8 cellular contexts compared by ENCODE assay signal in the genomic region with DNA sequence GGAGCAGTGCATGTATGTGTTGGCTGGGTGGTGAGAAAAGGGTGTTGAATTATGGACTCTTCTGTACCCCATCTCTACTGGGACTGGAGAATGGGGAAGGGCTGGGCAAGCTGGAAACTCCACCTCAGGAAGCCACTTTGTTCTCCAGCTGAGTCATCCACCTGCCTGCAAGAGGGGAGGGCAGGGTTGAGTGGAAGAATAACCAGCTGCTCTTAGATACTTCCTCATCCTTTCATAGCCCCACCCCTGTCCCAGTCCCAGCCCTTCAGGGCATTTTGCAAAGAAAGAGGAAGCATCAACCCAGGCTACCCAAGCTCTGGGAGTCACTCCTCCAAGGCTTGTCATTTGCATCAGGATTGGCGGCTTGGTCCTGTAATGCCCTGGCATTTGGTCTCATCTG. TPM values are rescaled to one million over a fixed set of nuclear protein-coding genes. Genes with fewer than 3 reads are reported as not detected.
A peak's percentile ranks its signal among the peaks of the same experiment; 100 is the strongest.
DNase-seq lines count a peak whose midpoint lies in the region; ATAC-seq, FAIRE-seq and TF ChIP-seq lines count a peak whose summit lies in the region.

No MANE protein-coding gene starts in this region.

- no peak for TF ChIP-seq CTCF in activated CD8-positive, alpha-beta T cell treated with anti-CD3 and anti-CD28 coated beads for 36 hours (IDR thresholded peaks at IDR 0.05)
- no peak for TF ChIP-seq CTCF in endothelial cell of umbilical vein (IDR thresholded peaks at IDR 0.05; ENCODE audit: extremely low read depth in 1 of 2, insufficient read depth in 1 of 2, low read depth in 1 of 2, low read length in 2 of 2)
- no peak for TF ChIP-seq CTCF in omental fat pad (IDR thresholded peaks at IDR 0.05)
- no peak for TF ChIP-seq CTCF in D721Med (IDR thresholded peaks at IDR 0.05; ENCODE audit: insufficient read depth, missing control alignments)

- TF ChIP-seq POLR2A in endothelial cell of umbilical vein (IDR thresholded peaks at IDR 0.05; ENCODE audit: low read depth, low read length), result no peak

- intact Hi-C loops in activated CD8-positive, alpha-beta T cell treated with anti-CD3 and anti-CD28 coated beads for 36 hours (cut with micrococcal nuclease), result no loop called here
- intact Hi-C loops in endothelial cell of umbilical vein (cut with micrococcal nuclease), result no loop called here

- no peaks in the 10 kb centered on the region for H3K27me3 ChIP-seq in endothelial cell of umbilical vein (ENCODE audit: control insufficient read depth in 2 of 2, insufficient read depth in 2 of 2, low read length in 2 of 2)

- H3K9me3 Mint-ChIP-seq in activated CD8-positive, alpha-beta T cell treated with anti-CD3 and anti-CD28 coated beads, Interleukin-2, amount 10 ng/mL, durations not matched to agents 7 days and 5 days (ENCODE audit: insufficient read depth), result no peaks in the 10 kb centered on the region
- no peaks in the 10 kb centered on the region for H3K9me3 Mint-ChIP-seq in activated CD8-positive, alpha-beta T cell treated with anti-CD3 and anti-CD28 coated beads for 36 hours

- H3K27ac ChIP-seq in endothelial cell of umbilical vein (ENCODE audit: insufficient read depth, low read depth, low read length), result no peak overlapping the region

- peak overlapping the region; percentile 32 for H3K27ac Mint-ChIP-seq in activated CD8-positive, alpha-beta T cell treated with anti-CD3 and anti-CD28 coated beads, Interleukin-2, amount 10 ng/mL, durations not matched to agents 7 days and 5 days
- no peak overlapping the region for H3K27ac Mint-ChIP-seq in activated CD8-positive, alpha-beta T cell treated with anti-CD3 and anti-CD28 coated beads for 36 hours

- no peaks in the 10 kb centered on the region for H4K20me1 ChIP-seq in endothelial cell of umbilical vein (replicated peaks; ENCODE audit: control insufficient read depth, extremely low read depth, insufficient read depth, low read length)

- no peak overlapping the region for H3K4me3 ChIP-seq in endothelial cell of umbilical vein (replicated peaks in 1 of 3; ENCODE audit: insufficient read depth in 1 of 3, low read depth in 1 of 3, low read length in 3 of 3)

- H3K9me1 ChIP-seq in endothelial cell of umbilical vein (replicated peaks; ENCODE audit: control insufficient read depth, extremely low read depth, insufficient read depth, low read length), result no peaks in the 10 kb centered on the region

- no peaks in the 10 kb centered on the region for H3K79me2 ChIP-seq in endothelial cell of umbilical vein (ENCODE audit: control insufficient read depth, insufficient read depth, low read length)

- no peaks in the 10 kb centered on the region for H3K27me3 Mint-ChIP-seq in activated CD8-positive, alpha-beta T cell treated with anti-CD3 and anti-CD28 coated beads, Interleukin-2, amount 10 ng/mL, durations not matched to agents 7 days and 5 days (ENCODE audit: low read depth)
- no peaks in the 10 kb centered on the region for H3K27me3 Mint-ChIP-seq in activated CD8-positive, alpha-beta T cell treated with anti-CD3 and anti-CD28 coated beads for 36 hours

- H3K4me1 ChIP-seq in endothelial cell of umbilical vein (ENCODE audit: control insufficient read depth, extremely low read depth, insufficient read depth, low read length), result peaks cover 15% of the 10 kb centered on the region

- peak; percentile 87 for FAIRE-seq in endothelial cell of umbilical vein (lab: Jason Lieb, UNC)
- FAIRE-seq in D721Med (lab: Jason Lieb, UNC), result no peak

- CTCF ChIA-PET in activated CD8-positive, alpha-beta T cell treated with anti-CD3 and anti-CD28 coated beads, Interleukin-2, amount 10 ng/mL, durations not matched to agents 7 days and 5 days (lab: Charles Lee), result interaction anchor here (2.0 kb wide), 1 partner anchor 11 kb away, joined by 6 read pairs; no protein-coding TSS in a partner anchor
- CTCF ChIA-PET in activated CD8-positive, alpha-beta T cell treated with anti-CD3 and anti-CD28 coated beads for 36 hours (lab: Charles Lee), result interaction anchor here (1.1 to 1.5 kb wide), 2 partner anchors 8 to 232 kb away, joined by 3 read pairs; no protein-coding TSS in a partner anchor
- CTCF ChIA-PET in endothelial cell of umbilical vein (lab: Charles Lee), result interaction anchor here (1.0 to 1.4 kb wide), 3 partner anchors 15 to 306 kb away, joined by 3 to 6 read pairs (median 4); a partner anchor contains a TSS

- H3K36me3 ChIP-seq in endothelial cell of umbilical vein (ENCODE audit: control insufficient read depth in 2 of 2, extremely low read depth in 1 of 2, insufficient read depth in 2 of 2, low read length in 2 of 2), result peaks cover 3 to 19% of the 10 kb centered on the region in 2 experiments

- no TSS peak for BruUV-seq in endothelial cell of umbilical vein (replicated peaks; lab: Mats Ljungman, UMichigan)

- ATAC-seq in activated CD8-positive, alpha-beta T cell treated with anti-CD3 and anti-CD28 coated beads, Interleukin-2, amount 10 ng/mL, durations not matched to agents 7 days and 5 days, result peak; percentile 42
- ATAC-seq in activated CD8-positive, alpha-beta T cell treated with anti-CD3 and anti-CD28 coated beads for 36 hours, result no peak
- peak; percentile 70 for ATAC-seq in HG02678 (IDR thresholded peaks at IDR 0.05; ENCODE audit: unreplicated experiment)
- peak; percentile 54 for ATAC-seq in omental fat pad (ENCODE audit: low FRiP score)

- peaks cover 19% of the 10 kb centered on the region for H3K4me1 Mint-ChIP-seq in activated CD8-positive, alpha-beta T cell treated with anti-CD3 and anti-CD28 coated beads, Interleukin-2, amount 10 ng/mL, durations not matched to agents 7 days and 5 days (ENCODE audit: low read depth)
- peaks cover 4% of the 10 kb centered on the region for H3K4me1 Mint-ChIP-seq in activated CD8-positive, alpha-beta T cell treated with anti-CD3 and anti-CD28 coated beads for 36 hours (ENCODE audit: low read depth)

- H3K4me2 ChIP-seq in endothelial cell of umbilical vein (ENCODE audit: insufficient read depth, low read length), result no peak overlapping the region

- DNase-seq in activated CD8-positive, alpha-beta T cell treated with anti-CD3 and anti-CD28 coated beads, Interleukin-2, amount 10 ng/mL, durations not matched to agents 7 days and 5 days, result no peak
- no peak for DNase-seq in activated CD8-positive, alpha-beta T cell treated with anti-CD3 and anti-CD28 coated beads for 36 hours
- peak; percentile 87 for DNase-seq in NCI-H226
- DNase-seq in endothelial cell of umbilical vein (ENCODE audit: low read depth, low spot score), result peak; percentile 21
- no peak for DNase-seq in omental fat pad (ENCODE audit: low spot score)
- DNase-seq in D721Med (ENCODE audit: insufficient read length, low spot score), result no peak
- DNase-seq in NCI-H524 (lab: John Stamatoyannopoulos, UW), result no peak

- no peaks in the 10 kb centered on the region for H3K9me3 ChIP-seq in endothelial cell of umbilical vein (replicated peaks; ENCODE audit: control insufficient read depth, insufficient read depth, low read length)

- POLR2A ChIA-PET in activated CD8-positive, alpha-beta T cell treated with anti-CD3 and anti-CD28 coated beads, Interleukin-2, amount 10 ng/mL, durations not matched to agents 7 days and 5 days (lab: Charles Lee), result interaction anchor here (1.0 kb wide), 1 partner anchor 11 kb away, joined by 4 read pairs; no protein-coding TSS in a partner anchor
- POLR2A ChIA-PET in activated CD8-positive, alpha-beta T cell treated with anti-CD3 and anti-CD28 coated beads for 36 hours (lab: Charles Lee), result interaction anchor here (1.4 kb wide), 1 partner anchor 19 kb away, joined by 3 read pairs; no protein-coding TSS in a partner anchor
- POLR2A ChIA-PET in endothelial cell of umbilical vein (lab: Charles Lee), result no interaction called here

- H2AFZ ChIP-seq in endothelial cell of umbilical vein (ENCODE audit: low read depth, low read length), result no peak overlapping the region

- no peak overlapping the region for H3K4me3 Mint-ChIP-seq in activated CD8-positive, alpha-beta T cell treated with anti-CD3 and anti-CD28 coated beads, Interleukin-2, amount 10 ng/mL, durations not matched to agents 7 days and 5 days
- no peak overlapping the region for H3K4me3 Mint-ChIP-seq in activated CD8-positive, alpha-beta T cell treated with anti-CD3 and anti-CD28 coated beads for 36 hours

- peaks cover 32% of the 10 kb centered on the region for H3K36me3 Mint-ChIP-seq in activated CD8-positive, alpha-beta T cell treated with anti-CD3 and anti-CD28 coated beads, Interleukin-2, amount 10 ng/mL, durations not matched to agents 7 days and 5 days (ENCODE audit: low read depth)
- peaks cover 13% of the 10 kb centered on the region for H3K36me3 Mint-ChIP-seq in activated CD8-positive, alpha-beta T cell treated with anti-CD3 and anti-CD28 coated beads for 36 hours (ENCODE audit: low read depth)

- H3K9ac ChIP-seq in endothelial cell of umbilical vein (replicated peaks; ENCODE audit: extremely low read depth, insufficient read depth, low read length), result no peak overlapping the region

- dilution Hi-C loops in endothelial cell of umbilical vein (cut with MboI; ENCODE audit: extremely low pct_ligation_motif_present, low sequenced_read_pairs), result no loop called here

TF ChIP-seq in endothelial cell of umbilical vein, 7 proteins besides CTCF, POLR2A, EP300 and RAD21 (continues in another document):
- peak; percentile 69 for TF ChIP-seq FOS (IDR thresholded peaks at IDR 0.05; ENCODE audit: borderline replicate concordance, insufficient read depth, low read length)
- no peak for TF ChIP-seq JUN (IDR thresholded peaks at IDR 0.05; ENCODE audit: borderline replicate concordance, insufficient read depth, insufficient read length, low read depth)
- TF ChIP-seq MYC (IDR thresholded peaks at IDR 0.05; ENCODE audit: low read depth, low read length), result no peak
- TF ChIP-seq POLR2AphosphoS5 (IDR thresholded peaks at IDR 0.05; ENCODE audit: insufficient read depth, low read depth, low read length), result peak; percentile 10
- no peak for TF ChIP-seq EZH2 (IDR thresholded peaks at IDR 0.05; ENCODE audit: borderline replicate concordance, low read depth, low read length, severe bottlenecking)
- TF ChIP-seq GATA2 (IDR thresholded peaks at IDR 0.05; ENCODE audit: insufficient read depth, insufficient read length, low read depth, low read length), result no peak

RNA-seq across cellular contexts. Expression of a gene that starts 33.1 kb away (rescaled TPM):
- 100 to 1,000 TPM; 163 to 168 TPM for total RNA-seq in activated CD8-positive, alpha-beta T cell treated with anti-CD3 and anti-CD28 coated beads, Interleukin-2, amount 10 ng/mL, durations not matched to agents 7 days and 5 days
- 100 to 1,000 TPM; 106 to 113 TPM for total RNA-seq in activated CD8-positive, alpha-beta T cell treated with anti-CD3 and anti-CD28 coated beads for 36 hours
- 250 and 257 TPM in 2 replicates for total RNA-seq in endothelial cell of umbilical vein
- polyA plus RNA-seq in endothelial cell of umbilical vein, result 187 and 239 TPM in 2 replicates
- 442 and 454 TPM in 2 replicates for polyA plus RNA-seq in endothelial cell of umbilical vein (2011; cell fraction: cytosol; rRNA removed)
- 173 and 186 TPM in 2 replicates for polyA plus RNA-seq in endothelial cell of umbilical vein (2011; cell fraction: nucleus; rRNA removed)
- 369 and 484 TPM in 2 replicates for polyA plus RNA-seq in endothelial cell of umbilical vein (2012)
- 125 and 152 TPM in 2 replicates for polyA minus RNA-seq in endothelial cell of umbilical vein
- 64.0 TPM for polyA minus RNA-seq in endothelial cell of umbilical vein (2011; cell fraction: cytosol; rRNA and poly(A)+ RNA removed)
- 31.3 and 45.1 TPM in 2 replicates for polyA minus RNA-seq in endothelial cell of umbilical vein (2011; cell fraction: nucleus; rRNA and poly(A)+ RNA removed)
- 100 to 1,000 TPM; 142 to 191 (median 158) TPM for total RNA-seq in omental fat pad

Comparison
In these comparisons a context has a peak if more than half of its experiments do, and no peak if none do; other contexts are left out.
1. DNase-seq: peak in NCI-H226 (single experiment) and endothelial cell of umbilical vein (single experiment); none in activated CD8-positive, alpha-beta T cell treated with anti-CD3 and anti-CD28 coated beads, Interleukin-2, amount 10 ng/mL, durations not matched to agents 7 days and 5 days (single experiment), activated CD8-positive, alpha-beta T cell treated with anti-CD3 and anti-CD28 coated beads for 36 hours (single experiment), omental fat pad (single experiment), D721Med (single experiment) and NCI-H524 (0 of 2).